Comparison of ENCODE assay signal across 1 cellular context in the genomic region with DNA sequence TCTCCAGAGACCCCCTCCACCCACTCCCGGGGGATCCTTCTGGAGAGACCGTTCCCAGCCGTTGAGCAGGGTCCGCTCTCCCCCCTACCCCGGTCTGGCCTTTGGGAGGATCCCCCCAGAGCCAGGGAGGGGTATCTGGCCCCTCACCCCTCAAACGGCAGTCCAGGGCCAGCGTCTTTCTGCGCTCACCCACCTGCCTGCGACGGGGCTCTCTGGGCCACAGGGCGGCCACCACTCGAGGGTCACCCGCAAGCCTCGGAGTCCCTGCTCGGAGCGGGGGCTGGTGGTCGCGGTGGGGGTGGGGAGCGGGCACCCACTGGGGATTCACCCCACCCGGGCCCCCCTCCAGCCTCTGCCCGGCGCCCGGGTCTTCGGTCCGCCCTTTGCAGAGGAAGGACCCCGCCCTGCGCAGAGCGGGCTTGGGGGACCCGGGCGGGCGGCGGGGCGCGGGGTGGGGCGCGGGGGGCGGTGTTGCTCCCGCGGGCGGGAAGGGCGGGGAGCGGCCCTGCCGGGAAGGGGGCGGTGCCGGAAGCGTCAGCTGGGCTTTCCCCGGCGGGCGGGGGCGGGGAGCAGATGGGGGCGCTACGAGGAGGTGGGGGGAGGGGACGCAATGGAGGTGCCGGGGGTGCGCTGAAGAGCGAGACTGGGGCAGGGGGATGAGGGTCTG.
TF ChIP-seq lines count a peak whose summit lies in the region.

No MANE protein-coding gene starts in this region.

TF ChIP-seq in HepG2, 621 proteins besides CTCF, POLR2A, EP300 and RAD21:
- no peak for TF ChIP-seq STAT5B (CRISPR knock-in tag; IDR thresholded peaks at IDR 0.05)
- TF ChIP-seq, protein P1, sequence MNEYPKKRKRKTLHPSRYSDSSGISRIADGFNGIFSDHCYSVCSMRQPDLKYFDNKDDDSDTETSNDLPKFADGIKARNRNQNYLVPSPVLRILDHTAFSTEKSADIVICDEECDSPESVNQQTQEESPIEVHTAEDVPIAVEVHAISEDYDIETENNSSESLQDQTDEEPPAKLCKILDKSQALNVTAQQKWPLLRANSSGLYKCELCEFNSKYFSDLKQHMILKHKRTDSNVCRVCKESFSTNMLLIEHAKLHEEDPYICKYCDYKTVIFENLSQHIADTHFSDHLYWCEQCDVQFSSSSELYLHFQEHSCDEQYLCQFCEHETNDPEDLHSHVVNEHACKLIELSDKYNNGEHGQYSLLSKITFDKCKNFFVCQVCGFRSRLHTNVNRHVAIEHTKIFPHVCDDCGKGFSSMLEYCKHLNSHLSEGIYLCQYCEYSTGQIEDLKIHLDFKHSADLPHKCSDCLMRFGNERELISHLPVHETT (CRISPR knock-in tag; conservative IDR thresholded peaks at IDR 0.05), result no peak
- TF ChIP-seq, protein P2, sequence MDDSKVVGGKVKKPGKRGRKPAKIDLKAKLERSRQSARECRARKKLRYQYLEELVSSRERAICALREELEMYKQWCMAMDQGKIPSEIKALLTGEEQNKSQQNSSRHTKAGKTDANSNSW (CRISPR knock-in tag; IDR thresholded peaks at IDR 0.05; ENCODE audit: borderline replicate concordance), result no peak
- TF ChIP-seq, protein P3, sequence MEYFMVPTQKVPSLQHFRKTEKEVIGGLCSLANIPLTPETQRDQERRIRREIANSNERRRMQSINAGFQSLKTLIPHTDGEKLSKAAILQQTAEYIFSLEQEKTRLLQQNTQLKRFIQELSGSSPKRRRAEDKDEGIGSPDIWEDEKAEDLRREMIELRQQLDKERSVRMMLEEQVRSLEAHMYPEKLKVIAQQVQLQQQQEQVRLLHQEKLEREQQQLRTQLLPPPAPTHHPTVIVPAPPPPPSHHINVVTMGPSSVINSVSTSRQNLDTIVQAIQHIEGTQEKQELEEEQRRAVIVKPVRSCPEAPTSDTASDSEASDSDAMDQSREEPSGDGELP (IDR thresholded peaks at IDR 0.05; ENCODE audit: borderline replicate concordance, low read depth), result peak; percentile 53; the same call in 1 of the 2 replicates
- TF ChIP-seq, protein P4, sequence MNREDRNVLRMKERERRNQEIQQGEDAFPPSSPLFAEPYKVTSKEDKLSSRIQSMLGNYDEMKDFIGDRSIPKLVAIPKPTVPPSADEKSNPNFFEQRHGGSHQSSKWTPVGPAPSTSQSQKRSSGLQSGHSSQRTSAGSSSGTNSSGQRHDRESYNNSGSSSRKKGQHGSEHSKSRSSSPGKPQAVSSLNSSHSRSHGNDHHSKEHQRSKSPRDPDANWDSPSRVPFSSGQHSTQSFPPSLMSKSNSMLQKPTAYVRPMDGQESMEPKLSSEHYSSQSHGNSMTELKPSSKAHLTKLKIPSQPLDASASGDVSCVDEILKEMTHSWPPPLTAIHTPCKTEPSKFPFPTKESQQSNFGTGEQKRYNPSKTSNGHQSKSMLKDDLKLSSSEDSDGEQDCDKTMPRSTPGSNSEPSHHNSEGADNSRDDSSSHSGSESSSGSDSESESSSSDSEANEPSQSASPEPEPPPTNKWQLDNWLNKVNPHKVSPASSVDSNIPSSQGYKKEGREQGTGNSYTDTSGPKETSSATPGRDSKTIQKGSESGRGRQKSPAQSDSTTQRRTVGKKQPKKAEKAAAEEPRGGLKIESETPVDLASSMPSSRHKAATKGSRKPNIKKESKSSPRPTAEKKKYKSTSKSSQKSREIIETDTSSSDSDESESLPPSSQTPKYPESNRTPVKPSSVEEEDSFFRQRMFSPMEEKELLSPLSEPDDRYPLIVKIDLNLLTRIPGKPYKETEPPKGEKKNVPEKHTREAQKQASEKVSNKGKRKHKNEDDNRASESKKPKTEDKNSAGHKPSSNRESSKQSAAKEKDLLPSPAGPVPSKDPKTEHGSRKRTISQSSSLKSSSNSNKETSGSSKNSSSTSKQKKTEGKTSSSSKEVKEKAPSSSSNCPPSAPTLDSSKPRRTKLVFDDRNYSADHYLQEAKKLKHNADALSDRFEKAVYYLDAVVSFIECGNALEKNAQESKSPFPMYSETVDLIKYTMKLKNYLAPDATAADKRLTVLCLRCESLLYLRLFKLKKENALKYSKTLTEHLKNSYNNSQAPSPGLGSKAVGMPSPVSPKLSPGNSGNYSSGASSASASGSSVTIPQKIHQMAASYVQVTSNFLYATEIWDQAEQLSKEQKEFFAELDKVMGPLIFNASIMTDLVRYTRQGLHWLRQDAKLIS (CRISPR knock-in tag; IDR thresholded peaks at IDR 0.05), result no peak
- TF ChIP-seq SNRNP70 (IDR thresholded peaks at IDR 0.05; ENCODE audit: low read depth, low read length), result no peak
- TF ChIP-seq SNAPC2 (CRISPR knock-in tag; IDR thresholded peaks at IDR 0.05), result no peak
- TF ChIP-seq, protein P5, sequence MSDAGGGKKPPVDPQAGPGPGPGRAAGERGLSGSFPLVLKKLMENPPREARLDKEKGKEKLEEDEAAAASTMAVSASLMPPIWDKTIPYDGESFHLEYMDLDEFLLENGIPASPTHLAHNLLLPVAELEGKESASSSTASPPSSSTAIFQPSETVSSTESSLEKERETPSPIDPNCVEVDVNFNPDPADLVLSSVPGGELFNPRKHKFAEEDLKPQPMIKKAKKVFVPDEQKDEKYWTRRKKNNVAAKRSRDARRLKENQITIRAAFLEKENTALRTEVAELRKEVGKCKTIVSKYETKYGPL (CRISPR knock-in tag; IDR thresholded peaks at IDR 0.05), result no peak
- TF ChIP-seq ZNF768 (CRISPR knock-in tag; IDR thresholded peaks at IDR 0.05), result no peak
- TF ChIP-seq, protein P6, sequence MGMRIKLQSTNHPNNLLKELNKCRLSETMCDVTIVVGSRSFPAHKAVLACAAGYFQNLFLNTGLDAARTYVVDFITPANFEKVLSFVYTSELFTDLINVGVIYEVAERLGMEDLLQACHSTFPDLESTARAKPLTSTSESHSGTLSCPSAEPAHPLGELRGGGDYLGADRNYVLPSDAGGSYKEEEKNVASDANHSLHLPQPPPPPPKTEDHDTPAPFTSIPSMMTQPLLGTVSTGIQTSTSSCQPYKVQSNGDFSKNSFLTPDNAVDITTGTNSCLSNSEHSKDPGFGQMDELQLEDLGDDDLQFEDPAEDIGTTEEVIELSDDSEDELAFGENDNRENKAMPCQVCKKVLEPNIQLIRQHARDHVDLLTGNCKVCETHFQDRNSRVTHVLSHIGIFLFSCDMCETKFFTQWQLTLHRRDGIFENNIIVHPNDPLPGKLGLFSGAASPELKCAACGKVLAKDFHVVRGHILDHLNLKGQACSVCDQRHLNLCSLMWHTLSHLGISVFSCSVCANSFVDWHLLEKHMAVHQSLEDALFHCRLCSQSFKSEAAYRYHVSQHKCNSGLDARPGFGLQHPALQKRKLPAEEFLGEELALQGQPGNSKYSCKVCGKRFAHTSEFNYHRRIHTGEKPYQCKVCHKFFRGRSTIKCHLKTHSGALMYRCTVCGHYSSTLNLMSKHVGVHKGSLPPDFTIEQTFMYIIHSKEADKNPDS (CRISPR knock-in tag; IDR thresholded peaks at IDR 0.05), result no peak
- TF ChIP-seq PHF8 (CRISPR knock-in tag; IDR thresholded peaks at IDR 0.05), result no peak
- no peak for TF ChIP-seq ZKSCAN8 (CRISPR knock-in tag; IDR thresholded peaks at IDR 0.05; ENCODE audit: borderline replicate concordance)
- TF ChIP-seq MAZ (IDR thresholded peaks at IDR 0.05; ENCODE audit: borderline replicate concordance, low read depth, low read length), result 0 out of 2 replicates have a peak, but pooled peaks have one; percentile 17
- TF ChIP-seq MAZ (CRISPR knock-in tag; IDR thresholded peaks at IDR 0.05; ENCODE audit: low read depth), result no peak
- TF ChIP-seq GLI4 (CRISPR knock-in tag; IDR thresholded peaks at IDR 0.05; ENCODE audit: borderline replicate concordance), result no peak
- TF ChIP-seq CBX1 (IDR thresholded peaks at IDR 0.05; ENCODE audit: low read depth), result no peak
- TF ChIP-seq, protein P7, sequence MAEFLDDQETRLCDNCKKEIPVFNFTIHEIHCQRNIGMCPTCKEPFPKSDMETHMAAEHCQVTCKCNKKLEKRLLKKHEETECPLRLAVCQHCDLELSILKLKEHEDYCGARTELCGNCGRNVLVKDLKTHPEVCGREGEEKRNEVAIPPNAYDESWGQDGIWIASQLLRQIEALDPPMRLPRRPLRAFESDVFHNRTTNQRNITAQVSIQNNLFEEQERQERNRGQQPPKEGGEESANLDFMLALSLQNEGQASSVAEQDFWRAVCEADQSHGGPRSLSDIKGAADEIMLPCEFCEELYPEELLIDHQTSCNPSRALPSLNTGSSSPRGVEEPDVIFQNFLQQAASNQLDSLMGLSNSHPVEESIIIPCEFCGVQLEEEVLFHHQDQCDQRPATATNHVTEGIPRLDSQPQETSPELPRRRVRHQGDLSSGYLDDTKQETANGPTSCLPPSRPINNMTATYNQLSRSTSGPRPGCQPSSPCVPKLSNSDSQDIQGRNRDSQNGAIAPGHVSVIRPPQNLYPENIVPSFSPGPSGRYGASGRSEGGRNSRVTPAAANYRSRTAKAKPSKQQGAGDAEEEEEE (CRISPR knock-in tag; IDR thresholded peaks at IDR 0.05; ENCODE audit: borderline replicate concordance), result no peak
- TF ChIP-seq, protein P8, sequence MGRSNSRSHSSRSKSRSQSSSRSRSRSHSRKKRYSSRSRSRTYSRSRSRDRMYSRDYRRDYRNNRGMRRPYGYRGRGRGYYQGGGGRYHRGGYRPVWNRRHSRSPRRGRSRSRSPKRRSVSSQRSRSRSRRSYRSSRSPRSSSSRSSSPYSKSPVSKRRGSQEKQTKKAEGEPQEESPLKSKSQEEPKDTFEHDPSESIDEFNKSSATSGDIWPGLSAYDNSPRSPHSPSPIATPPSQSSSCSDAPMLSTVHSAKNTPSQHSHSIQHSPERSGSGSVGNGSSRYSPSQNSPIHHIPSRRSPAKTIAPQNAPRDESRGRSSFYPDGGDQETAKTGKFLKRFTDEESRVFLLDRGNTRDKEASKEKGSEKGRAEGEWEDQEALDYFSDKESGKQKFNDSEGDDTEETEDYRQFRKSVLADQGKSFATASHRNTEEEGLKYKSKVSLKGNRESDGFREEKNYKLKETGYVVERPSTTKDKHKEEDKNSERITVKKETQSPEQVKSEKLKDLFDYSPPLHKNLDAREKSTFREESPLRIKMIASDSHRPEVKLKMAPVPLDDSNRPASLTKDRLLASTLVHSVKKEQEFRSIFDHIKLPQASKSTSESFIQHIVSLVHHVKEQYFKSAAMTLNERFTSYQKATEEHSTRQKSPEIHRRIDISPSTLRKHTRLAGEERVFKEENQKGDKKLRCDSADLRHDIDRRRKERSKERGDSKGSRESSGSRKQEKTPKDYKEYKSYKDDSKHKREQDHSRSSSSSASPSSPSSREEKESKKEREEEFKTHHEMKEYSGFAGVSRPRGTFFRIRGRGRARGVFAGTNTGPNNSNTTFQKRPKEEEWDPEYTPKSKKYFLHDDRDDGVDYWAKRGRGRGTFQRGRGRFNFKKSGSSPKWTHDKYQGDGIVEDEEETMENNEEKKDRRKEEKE (IDR thresholded peaks at IDR 0.05), result no peak
- TF ChIP-seq SRSF1 (optimal IDR thresholded peaks at IDR 0.05; ENCODE audit: low read depth, low read length), result peak; percentile 34
- TF ChIP-seq MTF1 (CRISPR knock-in tag; IDR thresholded peaks at IDR 0.05), result no peak
TF ChIP-seq in HepG2: peak in this region for 3.
